9 cellular contexts compared by ENCODE assay signal in the genomic region with DNA sequence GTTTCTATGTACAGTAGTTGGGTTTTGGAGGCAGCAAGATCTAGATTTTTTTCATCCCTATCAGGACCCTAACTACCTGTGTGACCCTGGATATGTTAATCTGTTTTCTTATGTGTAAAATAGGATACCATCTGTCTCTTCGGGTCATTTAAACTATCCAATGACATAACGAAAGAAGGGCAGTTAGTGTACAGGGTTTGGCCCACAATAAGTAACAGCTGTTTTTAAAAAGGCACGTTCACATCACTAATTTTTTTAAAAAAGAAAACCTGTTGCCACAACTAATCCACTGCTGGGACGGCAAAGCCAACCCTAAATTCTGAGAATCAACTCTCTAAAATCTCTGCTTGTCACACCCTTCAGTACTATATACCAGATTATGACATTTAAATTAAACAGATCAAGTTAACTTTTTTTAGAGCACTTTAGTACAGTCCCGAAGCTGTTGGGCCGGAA. TPM values are rescaled to one million over a fixed set of nuclear protein-coding genes. Genes with fewer than 3 reads are reported as not detected.
A peak's percentile ranks its signal among the peaks of the same experiment; 100 is the strongest.
DNase-seq lines count a peak whose midpoint lies in the region; ATAC-seq and TF ChIP-seq lines count a peak whose summit lies in the region.
"Had no signal": no experiment of that assay in that cellular context is flagged by ENCODE, and none has a peak within 500 bp of the region (broad histone marks: within the 10 kb centered on the region; RNA-seq: fewer than 3 reads in every experiment).

No MANE protein-coding gene starts in this region.

- H4K91ac ChIP-seq in neuronal stem cell (ENCODE audit: low read depth, low read length, poor library complexity) = no peak overlapping the region

- ATAC-seq in sciatic nerve = no peak

- H4K8ac ChIP-seq in neuronal stem cell (ENCODE audit: low read depth, low read length) = no peak overlapping the region

- H3K4me1 Mint-ChIP-seq in activated T-cell treated with anti-CD3 and anti-CD28 coated beads, Interleukin-2, amount 50 U/mL, for 24 hours (ENCODE audit: low read depth) = peaks cover 15% of the 10 kb centered on the region

- peaks cover 13% of the 10 kb centered on the region for H3K36me3 Mint-ChIP-seq in activated T-cell treated with anti-CD3 and anti-CD28 coated beads, Interleukin-2, amount 50 U/mL, for 24 hours (ENCODE audit: low read depth)

- no CpG with 5 or more reads among the region's 6 CpGs for WGBS in neuronal stem cell (ENCODE audit: extremely low coverage in 2 of 2, insufficient read length in 2 of 2, insufficient replicate concordance in 1 of 2), 2 donors

- no peaks in the 10 kb centered on the region for H3K27me3 ChIP-seq in dorsolateral prefrontal cortex
- no peaks in the 10 kb centered on the region for H3K27me3 ChIP-seq in neuronal stem cell (ENCODE audit: control insufficient read depth in 3 of 3, insufficient read depth in 3 of 3, low read depth in 1 of 3, low read length in 3 of 3)

- H2BK12ac ChIP-seq in neuronal stem cell (ENCODE audit: low read length) = no peak overlapping the region

- no peak overlapping the region for H3K4me2 ChIP-seq in neuronal stem cell (ENCODE audit: insufficient read depth, low read length, poor library complexity, severe bottlenecking)

- H3K9ac ChIP-seq in neuronal stem cell (ENCODE audit: low read depth, low read length, poor library complexity) = no peak overlapping the region

- peak overlapping the region; percentile 96 for H2AFZ ChIP-seq in neuronal stem cell (ENCODE audit: low read length)

- H2BK120ac ChIP-seq in neuronal stem cell (ENCODE audit: low read depth, low read length) = no peak overlapping the region

- intact Hi-C loops in dorsolateral prefrontal cortex (cut with DNase I) = loop anchor here in 1 of 2 donors (10.0 kb wide), 1 partner anchor 101 kb away; no protein-coding TSS in a partner anchor
- intact Hi-C loops in sciatic nerve (cut with DNase I) = no loop called here

- H3K36me3 ChIP-seq in neuronal stem cell (replicated peaks in 1 of 2; ENCODE audit: control insufficient read depth in 2 of 2, insufficient read depth in 2 of 2, low read length in 2 of 2) = no peaks in the 10 kb centered on the region

- H3K4me3 Mint-ChIP-seq in activated T-cell treated with anti-CD3 and anti-CD28 coated beads, Interleukin-2, amount 50 U/mL, for 24 hours = peak overlapping the region; percentile 98

- H3K23ac ChIP-seq in neuronal stem cell (ENCODE audit: low read depth, low read length, poor library complexity) = no peak overlapping the region

- H2BK5ac ChIP-seq in neuronal stem cell (ENCODE audit: low read length) = no peak overlapping the region

- no peak overlapping the region for H2BK15ac ChIP-seq in neuronal stem cell (ENCODE audit: low read length)

- H3K27ac Mint-ChIP-seq in activated T-cell treated with anti-CD3 and anti-CD28 coated beads, Interleukin-2, amount 50 U/mL, for 24 hours = peak overlapping the region; percentile 97

- TF ChIP-seq CTCF in LNCaP clone FGC (IDR thresholded peaks at IDR 0.05; ENCODE audit: control insufficient read depth, extremely low read depth, insufficient read depth) = no peak
- no peak for TF ChIP-seq CTCF in dorsolateral prefrontal cortex (IDR thresholded peaks at IDR 0.05 in 54 of 56, conservative IDR thresholded peaks at IDR 0.05 in 2 of 56; ENCODE audit: low read depth in 1 of 56, partially characterized antibody in 56 of 56)

- no peak overlapping the region for H3K18ac ChIP-seq in neuronal stem cell (ENCODE audit: low read length)

- H3K79me1 ChIP-seq in neuronal stem cell (ENCODE audit: low read depth, low read length) = no peaks in the 10 kb centered on the region

- H3K4me3 ChIP-seq in LNCaP clone FGC (ENCODE audit: low read depth, low read length) = peak overlapping the region; percentile 87
- peak overlapping the region; percentile 66 to 99 (median 92) for H3K4me3 ChIP-seq in dorsolateral prefrontal cortex
- peak overlapping the region in 1 of 2 donors; percentile 88 for H3K4me3 ChIP-seq in neuronal stem cell (ENCODE audit: low read length in 2 of 2)

- no peaks in the 10 kb centered on the region for H3K27me3 Mint-ChIP-seq in activated T-cell treated with anti-CD3 and anti-CD28 coated beads, Interleukin-2, amount 50 U/mL, for 24 hours

- no peak for DNase-seq in activated T-cell treated with anti-CD3 and anti-CD28 coated beads, Interleukin-2, amount 50 U/mL, for 24 hours
- no peak for DNase-seq in activated T-cell treated with anti-CD3 and anti-CD28 coated beads for 4 hours
- DNase-seq in LNCaP clone FGC (ENCODE audit: low read depth) = no peak
- no peak for DNase-seq in dorsolateral prefrontal cortex
- no peak for DNase-seq in neuronal stem cell (ENCODE audit: low spot score)
- no peak for DNase-seq in HuH-7 (ENCODE audit: low spot score)
- DNase-seq in amygdala (lab: John Stamatoyannopoulos, UW) = no peak
- DNase-seq in sciatic nerve (ENCODE audit: low spot score) = no peak

- no peak overlapping the region for H3K14ac ChIP-seq in neuronal stem cell (ENCODE audit: low read length)

- no peaks in the 10 kb centered on the region for H3K9me3 ChIP-seq in neuronal stem cell (replicated peaks in 1 of 2; ENCODE audit: control insufficient read depth in 2 of 2, insufficient read depth in 1 of 2, low read depth in 1 of 2, low read length in 2 of 2)

- H3K27ac ChIP-seq in dorsolateral prefrontal cortex = peak overlapping the region in 37 of 59 donors; percentile 79 to 96 (median 89)
- no peak overlapping the region for H3K27ac ChIP-seq in neuronal stem cell (replicated peaks; ENCODE audit: low read length)

- H3K9me3 Mint-ChIP-seq in activated T-cell treated with anti-CD3 and anti-CD28 coated beads, Interleukin-2, amount 50 U/mL, for 24 hours = no peaks in the 10 kb centered on the region

- no peak overlapping the region for H2AK5ac ChIP-seq in neuronal stem cell (ENCODE audit: low read depth, low read length)

- H3K4ac ChIP-seq in neuronal stem cell (ENCODE audit: low read length) = no peak overlapping the region

- H3K4me1 ChIP-seq in neuronal stem cell (ENCODE audit: control insufficient read depth in 2 of 2, insufficient read depth in 1 of 2, low read depth in 1 of 2, low read length in 2 of 2) = no peaks in the 10 kb centered on the region

RNA-seq across cellular contexts. Expression of gene USP40, which starts 0.9 kb away (rescaled TPM):
- total RNA-seq in dorsolateral prefrontal cortex (10 to 100 TPM; 26.9 to 83.4 (median 49.3) TPM), sciatic nerve (61.0 TPM)
- 15.0 TPM for polyA plus RNA-seq in neuronal stem cell (2013, experiment 1 of 2)
- polyA plus RNA-seq in neuronal stem cell (2013, experiment 2 of 2) = 17.2 TPM

RNA-seq across cellular contexts. Expression of gene UGT1A8, which starts 51.7 kb away (rescaled TPM):
- total RNA-seq in dorsolateral prefrontal cortex = not detected
- not detected for polyA plus RNA-seq in neuronal stem cell (2013, experiment 1 of 2)
- not detected for polyA plus RNA-seq in neuronal stem cell (2013, experiment 2 of 2)
- total RNA-seq in sciatic nerve = not detected
- total RNA-seq: dermis microvascular lymphatic vessel endothelial cell had no signal
